Comparison of ENCODE assay signal across 1 cellular context in the genomic region with DNA sequence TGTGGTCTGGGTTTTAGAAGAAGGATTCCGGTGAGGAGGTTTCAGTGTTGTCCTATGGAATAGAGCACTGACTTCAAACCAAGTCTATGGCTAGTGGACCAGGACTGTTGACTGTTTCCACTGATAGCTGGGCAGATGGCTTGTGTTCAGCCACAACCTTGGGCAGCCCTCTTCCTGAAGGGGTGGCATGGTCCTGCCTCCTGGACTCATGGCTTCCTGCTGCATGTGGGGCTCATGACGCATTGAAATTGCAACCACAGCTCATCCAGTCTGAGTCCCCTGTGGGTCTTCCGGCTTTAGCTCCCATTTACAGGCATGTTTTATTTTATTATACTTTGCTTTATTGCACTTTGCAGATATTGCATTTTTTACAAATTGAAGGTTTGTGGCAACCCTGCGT.
A peak's percentile ranks its signal among the peaks of the same experiment; 100 is the strongest.
TF ChIP-seq lines count a peak whose summit lies in the region.

No MANE protein-coding gene starts in this region.

TF ChIP-seq in K562, 482 proteins besides CTCF, POLR2A, EP300 and RAD21 (continued from another document):
- TF ChIP-seq, protein P1, sequence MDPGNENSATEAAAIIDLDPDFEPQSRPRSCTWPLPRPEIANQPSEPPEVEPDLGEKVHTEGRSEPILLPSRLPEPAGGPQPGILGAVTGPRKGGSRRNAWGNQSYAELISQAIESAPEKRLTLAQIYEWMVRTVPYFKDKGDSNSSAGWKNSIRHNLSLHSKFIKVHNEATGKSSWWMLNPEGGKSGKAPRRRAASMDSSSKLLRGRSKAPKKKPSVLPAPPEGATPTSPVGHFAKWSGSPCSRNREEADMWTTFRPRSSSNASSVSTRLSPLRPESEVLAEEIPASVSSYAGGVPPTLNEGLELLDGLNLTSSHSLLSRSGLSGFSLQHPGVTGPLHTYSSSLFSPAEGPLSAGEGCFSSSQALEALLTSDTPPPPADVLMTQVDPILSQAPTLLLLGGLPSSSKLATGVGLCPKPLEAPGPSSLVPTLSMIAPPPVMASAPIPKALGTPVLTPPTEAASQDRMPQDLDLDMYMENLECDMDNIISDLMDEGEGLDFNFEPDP (CRISPR knock-in tag; IDR thresholded peaks at IDR 0.05): no peak
- TF ChIP-seq KHSRP (IDR thresholded peaks at IDR 0.05) (no peak), E2F3 (CRISPR knock-in tag; IDR thresholded peaks at IDR 0.05) (0 out of 2 replicates have a peak, but pooled peaks have one; percentile 18), FOXM1 (IDR thresholded peaks at IDR 0.05; ENCODE audit: low read depth) (no peak), FOXM1 (CRISPR knock-in tag; IDR thresholded peaks at IDR 0.05; ENCODE audit: low read depth) (no peak), C11orf30 (IDR thresholded peaks at IDR 0.05; ENCODE audit: low read depth) (no peak), SMARCA5 (IDR thresholded peaks at IDR 0.05) (no peak), SIN3B (IDR thresholded peaks at IDR 0.05; ENCODE audit: low read depth) (no peak), HOXB6 (CRISPR knock-in tag; IDR thresholded peaks at IDR 0.05; ENCODE audit: borderline replicate concordance) (no peak), BRD9 (IDR thresholded peaks at IDR 0.05; ENCODE audit: low read depth, partially characterized antibody) (no peak), FIP1L1 (IDR thresholded peaks at IDR 0.05; ENCODE audit: low read depth, low read length, poor library complexity, severe bottlenecking) (no peak), MCM5 (IDR thresholded peaks at IDR 0.05; ENCODE audit: low read depth) (no peak), STAG1 (CRISPR knock-in tag; IDR thresholded peaks at IDR 0.05; ENCODE audit: borderline replicate concordance) (no peak)
- TF ChIP-seq, protein P2, sequence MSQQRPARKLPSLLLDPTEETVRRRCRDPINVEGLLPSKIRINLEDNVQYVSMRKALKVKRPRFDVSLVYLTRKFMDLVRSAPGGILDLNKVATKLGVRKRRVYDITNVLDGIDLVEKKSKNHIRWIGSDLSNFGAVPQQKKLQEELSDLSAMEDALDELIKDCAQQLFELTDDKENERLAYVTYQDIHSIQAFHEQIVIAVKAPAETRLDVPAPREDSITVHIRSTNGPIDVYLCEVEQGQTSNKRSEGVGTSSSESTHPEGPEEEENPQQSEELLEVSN (IDR thresholded peaks at IDR 0.05; ENCODE audit: borderline replicate concordance in 1 of 2, extremely low read depth in 1 of 2, insufficient read depth in 1 of 2, insufficient read length in 1 of 2, low read depth in 1 of 2, low read length in 1 of 2, poor library complexity in 1 of 2, severe bottlenecking in 1 of 2): peak in 1 of 2 experiments; percentile 13
- TF ChIP-seq, protein P3, sequence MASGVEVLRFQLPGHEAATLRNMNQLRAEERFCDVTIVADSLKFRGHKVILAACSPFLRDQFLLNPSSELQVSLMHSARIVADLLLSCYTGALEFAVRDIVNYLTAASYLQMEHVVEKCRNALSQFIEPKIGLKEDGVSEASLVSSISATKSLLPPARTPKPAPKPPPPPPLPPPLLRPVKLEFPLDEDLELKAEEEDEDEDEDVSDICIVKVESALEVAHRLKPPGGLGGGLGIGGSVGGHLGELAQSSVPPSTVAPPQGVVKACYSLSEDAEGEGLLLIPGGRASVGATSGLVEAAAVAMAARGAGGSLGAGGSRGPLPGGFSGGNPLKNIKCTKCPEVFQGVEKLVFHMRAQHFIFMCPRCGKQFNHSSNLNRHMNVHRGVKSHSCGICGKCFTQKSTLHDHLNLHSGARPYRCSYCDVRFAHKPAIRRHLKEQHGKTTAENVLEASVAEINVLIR (CRISPR knock-in tag; IDR thresholded peaks at IDR 0.05): peak; percentile 46; the same call in 1 of the 2 replicates
- TF ChIP-seq, protein P4, sequence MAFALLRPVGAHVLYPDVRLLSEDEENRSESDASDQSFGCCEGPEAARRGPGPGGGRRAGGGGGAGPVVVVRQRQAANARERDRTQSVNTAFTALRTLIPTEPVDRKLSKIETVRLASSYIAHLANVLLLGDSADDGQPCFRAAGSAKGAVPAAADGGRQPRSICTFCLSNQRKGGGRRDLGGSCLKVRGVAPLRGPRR (CRISPR knock-in tag; IDR thresholded peaks at IDR 0.05): no peak
TF ChIP-seq in K562: peak in this region for 15.
